36 cellular contexts compared by ENCODE assay signal in genomic region chr1:172774561-172774960, GRCh38.
"Had no signal": no experiment of that assay in that cellular context is flagged by ENCODE, and none has a peak within 500 bp of the region (broad histone marks: within the 10 kb centered on the region; RNA-seq: fewer than 3 reads in every experiment).

No MANE protein-coding gene starts in this region.

- H3K9ac ChIP-seq: SK-N-SH had no signal

- H3K27ac ChIP-seq: brain microvascular endothelial cell, cardiac muscle cell, SJSA1 had no signal

- H3K4me3 ChIP-seq: cardiac muscle cell, MG63, Peyer's patch, SJSA1 had no signal

- H3K9me3 Mint-ChIP-seq: activated CD4-positive, alpha-beta memory T cell treated with anti-CD3 and anti-CD28 coated beads for 36 hours; activated naive CD8-positive, alpha-beta T cell treated with anti-CD3 and anti-CD28 coated beads for 36 hours; activated T-cell treated with anti-CD3 and anti-CD28 coated beads, Interleukin-2, amount 50 U/mL, for 4 hours; activated T-helper 1 cell treated with anti-CD3 and anti-CD28 coated beads, Interleukin-12 subunit alpha, Interleukin-12 subunit beta, Interleukin-2, Interleukin-4 antibody, amounts not matched to agents 30 ng/mL and 10 ng/mL and 1 ng/mL, durations not matched to agents 14 hours and 24 hours and 36 hours; central memory CD8-positive, alpha-beta T cell; T-helper 1 cell treated with Interleukin-12 subunit alpha and Interleukin-12 subunit beta and Interleukin-4 antibody, amounts not matched to agents 30 μg/mL and 1 μg/mL, for 36 hours; T-helper 2 cell treated with Interferon-gamma antibody and Interleukin-4, amounts not matched to agents 5 μg/mL and 100 μg/mL, for 36 hours; WTC11 had no signal

- H3K4me2 ChIP-seq: SK-N-SH had no signal

- H3K9me2 ChIP-seq: SK-N-SH had no signal

- DNase-seq: activated CD4-positive, alpha-beta memory T cell treated with anti-CD3 and anti-CD28 coated beads for 36 hours; activated CD4-positive, alpha-beta T cell treated with anti-CD3 and anti-CD28 coated beads for 36 hours; activated CD4-positive, alpha-beta T cell treated with anti-CD3 and anti-CD28 coated beads, Interleukin-2, amount 50 U/mL, for 1 hour; activated CD8-positive, alpha-beta memory T cell treated with anti-CD3 and anti-CD28 coated beads, Interleukin-2, amount 50 U/mL, for 4 hours; activated effector memory CD4-positive, alpha-beta T cell treated with Interleukin-2 at 50 U/mL for 16 hours; activated naive CD4-positive, alpha-beta T cell; activated naive CD4-positive, alpha-beta T cell treated with anti-CD3 and anti-CD28 coated beads, Interleukin-2, amount 50 U/mL, for 16 hours; activated naive CD8-positive, alpha-beta T cell treated with anti-CD3 and anti-CD28 coated beads for 36 hours; activated T-cell treated with anti-CD3 and anti-CD28 coated beads for 4 hours; activated T-cell treated with anti-CD3 and anti-CD28 coated beads, Interleukin-2, amount 50 U/mL, for 4 hours; amniotic stem cell; aorta; brain microvascular endothelial cell; Karpas-422; KBM-7; MG63; NCI-H1048; NCI-H1105 treated with DMSO at 0.1 percent for 48 hours; NCI-H1436; NCI-H1694; NCI-H1930; NCI-H2081 treated with DMSO at 0.1 percent for 48 hours; NCI-H345; NCI-H524 treated with DMSO at 0.1 percent for 48 hours; Peyer's patch; RPMI8226; SHP77 treated with DMSO at 0.1 percent for 48 hours; SK-N-SH had no signal

- H3K9me3 ChIP-seq: MG63, Peyer's patch, SJSA1, SK-N-SH had no signal

- H3K27ac Mint-ChIP-seq: activated CD4-positive, alpha-beta memory T cell treated with anti-CD3 and anti-CD28 coated beads for 36 hours; activated CD4-positive, alpha-beta T cell treated with anti-CD3 and anti-CD28 coated beads for 36 hours; activated naive CD8-positive, alpha-beta T cell treated with anti-CD3 and anti-CD28 coated beads for 36 hours; activated T-helper 1 cell treated with anti-CD3 and anti-CD28 coated beads, Interleukin-12 subunit alpha, Interleukin-12 subunit beta, Interleukin-2, Interleukin-4 antibody, amounts not matched to agents 30 ng/mL and 10 ng/mL and 1 ng/mL, durations not matched to agents 14 hours and 24 hours and 36 hours; T-helper 1 cell treated with Interleukin-12 subunit alpha and Interleukin-12 subunit beta and Interleukin-4 antibody, amounts not matched to agents 30 μg/mL and 1 μg/mL, for 36 hours; T-helper 2 cell treated with Interferon-gamma antibody and Interleukin-4, amounts not matched to agents 5 μg/mL and 100 μg/mL, for 36 hours; WTC11 had no signal

- ATAC-seq: activated CD4-positive, alpha-beta T cell treated with anti-CD3 and anti-CD28 coated beads for 36 hours; activated CD4-positive, CD25-positive, alpha-beta regulatory T cell treated with anti-CD3 and anti-CD28 coated beads, Interleukin-2, amount 50 U/mL, for 24 hours; activated T-cell treated with anti-CD3 and anti-CD28 coated beads, Interleukin-2, amount 50 U/mL, for 4 hours; WTC11 had no signal

- H3K36me3 ChIP-seq: brain microvascular endothelial cell, cardiac muscle cell, MG63, Peyer's patch, SJSA1 had no signal

- H3K4me1 ChIP-seq: SJSA1 had no signal

- H3K27me3 Mint-ChIP-seq: activated naive CD8-positive, alpha-beta T cell treated with anti-CD3 and anti-CD28 coated beads for 36 hours; central memory CD8-positive, alpha-beta T cell had no signal

- H3K4me3 Mint-ChIP-seq: activated CD4-positive, alpha-beta memory T cell treated with anti-CD3 and anti-CD28 coated beads for 36 hours; activated CD4-positive, alpha-beta T cell treated with anti-CD3 and anti-CD28 coated beads for 36 hours; activated naive CD8-positive, alpha-beta T cell treated with anti-CD3 and anti-CD28 coated beads for 36 hours; activated T-cell treated with anti-CD3 and anti-CD28 coated beads, Interleukin-2, amount 50 U/mL, for 4 hours; activated T-helper 1 cell treated with anti-CD3 and anti-CD28 coated beads, Interleukin-12 subunit alpha, Interleukin-12 subunit beta, Interleukin-2, Interleukin-4 antibody, amounts not matched to agents 30 ng/mL and 10 ng/mL and 1 ng/mL, durations not matched to agents 14 hours and 24 hours and 36 hours; central memory CD8-positive, alpha-beta T cell; T-helper 1 cell treated with Interleukin-12 subunit alpha and Interleukin-12 subunit beta and Interleukin-4 antibody, amounts not matched to agents 30 μg/mL and 1 μg/mL, for 36 hours; T-helper 2 cell treated with Interferon-gamma antibody and Interleukin-4, amounts not matched to agents 5 μg/mL and 100 μg/mL, for 36 hours; WTC11 had no signal

- H3K27me3 ChIP-seq: brain microvascular endothelial cell, cardiac muscle cell, MG63, Peyer's patch had no signal

- H3K36me3 Mint-ChIP-seq: activated CD4-positive, alpha-beta memory T cell treated with anti-CD3 and anti-CD28 coated beads for 36 hours; activated naive CD8-positive, alpha-beta T cell treated with anti-CD3 and anti-CD28 coated beads for 36 hours; WTC11 had no signal
